Comparison of ENCODE assay signal across 19 cellular contexts in genomic region chr20:10789386-10789785, GRCh38.
"Had no signal": no experiment of that assay in that cellular context is flagged by ENCODE, and none has a peak within 500 bp of the region (broad histone marks: within the 10 kb centered on the region; RNA-seq: fewer than 3 reads in every experiment).

No MANE protein-coding gene starts in this region.

- H3K4me1 ChIP-seq: ascending aorta had no signal

- FAIRE-seq: islet of Langerhans, urothelium cell line had no signal

- H3K4me3 ChIP-seq: ascending aorta, mucosa of descending colon, tibial artery had no signal

- H3K27me3 ChIP-seq: ascending aorta, tibial artery had no signal

- H3K9me3 Mint-ChIP-seq: activated CD4-positive, alpha-beta memory T cell treated with anti-CD3 and anti-CD28 coated beads, Interleukin-2, amount 10 ng/mL, durations not matched to agents 7 days and 5 days; activated naive CD4-positive, alpha-beta T cell treated with anti-CD3 and anti-CD28 coated beads, Interleukin-2, amount 10 ng/mL, durations not matched to agents 7 days and 5 days; activated T-cell treated with anti-CD3 and anti-CD28 coated beads, Interleukin-2, amount 50 U/mL, for 24 hours; dendritic cell treated with granulocyte-macrophage colony-stimulating factor and Interleukin-4, amounts not matched to agents 40 ng/mL and 50 ng/mL, for 4 days had no signal

- H3K27me3 Mint-ChIP-seq: activated CD4-positive, alpha-beta memory T cell treated with anti-CD3 and anti-CD28 coated beads, Interleukin-2, amount 10 ng/mL, durations not matched to agents 7 days and 5 days; activated naive CD4-positive, alpha-beta T cell treated with anti-CD3 and anti-CD28 coated beads, Interleukin-2, amount 10 ng/mL, durations not matched to agents 7 days and 5 days; activated T-cell treated with anti-CD3 and anti-CD28 coated beads, Interleukin-2, amount 50 U/mL, for 24 hours; dendritic cell treated with granulocyte-macrophage colony-stimulating factor and Interleukin-4, amounts not matched to agents 40 ng/mL and 50 ng/mL, for 4 days; stimulated activated memory B cell treated with anti-CD40 and anti-IgM and Interleukin-4, amounts not matched to agents 10 μg/mL and 1 μg/mL and 100 μg/mL, for 72 hours had no signal

- H3K27ac ChIP-seq: ascending aorta, tibial artery, WERI-Rb-1 had no signal

- H3K9me3 ChIP-seq: ascending aorta, mucosa of descending colon, tibial artery had no signal

- H3K27ac Mint-ChIP-seq: activated CD4-positive, alpha-beta memory T cell treated with anti-CD3 and anti-CD28 coated beads, Interleukin-2, amount 10 ng/mL, durations not matched to agents 7 days and 5 days; activated CD4-positive, alpha-beta T cell treated with anti-CD3 and anti-CD28 coated beads for 36 hours; activated naive CD4-positive, alpha-beta T cell treated with anti-CD3 and anti-CD28 coated beads, Interleukin-2, amount 10 ng/mL, durations not matched to agents 7 days and 5 days; activated T-cell treated with anti-CD3 and anti-CD28 coated beads, Interleukin-2, amount 50 U/mL, for 24 hours; dendritic cell treated with granulocyte-macrophage colony-stimulating factor and Interleukin-4, amounts not matched to agents 40 ng/mL and 50 ng/mL, for 4 days; naive thymus-derived CD4-positive, alpha-beta T cell; stimulated activated memory B cell treated with anti-CD40 and anti-IgM and Interleukin-4, amounts not matched to agents 10 μg/mL and 1 μg/mL and 100 μg/mL, for 72 hours had no signal

- H3K36me3 ChIP-seq: ascending aorta, tibial artery, WERI-Rb-1 had no signal

- ATAC-seq: activated CD4-positive, alpha-beta T cell treated with anti-CD3 and anti-CD28 coated beads for 36 hours; left lobe of liver; naive thymus-derived CD4-positive, alpha-beta T cell; stimulated activated memory B cell treated with anti-CD40 and anti-IgM and Interleukin-4, amounts not matched to agents 10 μg/mL and 1 μg/mL and 100 μg/mL, for 72 hours had no signal

- H3K4me1 Mint-ChIP-seq: activated CD4-positive, alpha-beta memory T cell treated with anti-CD3 and anti-CD28 coated beads, Interleukin-2, amount 10 ng/mL, durations not matched to agents 7 days and 5 days; activated CD4-positive, alpha-beta T cell treated with anti-CD3 and anti-CD28 coated beads for 36 hours; activated naive CD4-positive, alpha-beta T cell treated with anti-CD3 and anti-CD28 coated beads, Interleukin-2, amount 10 ng/mL, durations not matched to agents 7 days and 5 days; stimulated activated memory B cell treated with anti-CD40 and anti-IgM and Interleukin-4, amounts not matched to agents 10 μg/mL and 1 μg/mL and 100 μg/mL, for 72 hours had no signal

- H3K4me3 Mint-ChIP-seq: activated CD4-positive, alpha-beta memory T cell treated with anti-CD3 and anti-CD28 coated beads, Interleukin-2, amount 10 ng/mL, durations not matched to agents 7 days and 5 days; activated CD4-positive, alpha-beta T cell treated with anti-CD3 and anti-CD28 coated beads for 36 hours; activated naive CD4-positive, alpha-beta T cell treated with anti-CD3 and anti-CD28 coated beads, Interleukin-2, amount 10 ng/mL, durations not matched to agents 7 days and 5 days; activated T-cell treated with anti-CD3 and anti-CD28 coated beads, Interleukin-2, amount 50 U/mL, for 24 hours; dendritic cell treated with granulocyte-macrophage colony-stimulating factor and Interleukin-4, amounts not matched to agents 40 ng/mL and 50 ng/mL, for 4 days; naive thymus-derived CD4-positive, alpha-beta T cell; stimulated activated memory B cell treated with anti-CD40 and anti-IgM and Interleukin-4, amounts not matched to agents 10 μg/mL and 1 μg/mL and 100 μg/mL, for 72 hours had no signal

- H3K36me3 Mint-ChIP-seq: activated naive CD4-positive, alpha-beta T cell treated with anti-CD3 and anti-CD28 coated beads, Interleukin-2, amount 10 ng/mL, durations not matched to agents 7 days and 5 days; naive thymus-derived CD4-positive, alpha-beta T cell; stimulated activated memory B cell treated with anti-CD40 and anti-IgM and Interleukin-4, amounts not matched to agents 10 μg/mL and 1 μg/mL and 100 μg/mL, for 72 hours had no signal

- DNase-seq: activated CD4-positive, alpha-beta memory T cell treated with anti-CD3 and anti-CD28 coated beads, Interleukin-2, amount 10 ng/mL, durations not matched to agents 7 days and 5 days; activated CD4-positive, alpha-beta T cell treated with anti-CD3 and anti-CD28 coated beads for 36 hours; activated naive CD4-positive, alpha-beta T cell treated with anti-CD3 and anti-CD28 coated beads, Interleukin-2, amount 10 ng/mL, durations not matched to agents 7 days and 5 days; activated T-cell treated with anti-CD3 and anti-CD28 coated beads, Interleukin-2, amount 50 U/mL, for 24 hours; effector memory CD4-positive, alpha-beta T cell; foreskin melanocyte; head of caudate nucleus; naive thymus-derived CD4-positive, alpha-beta T cell; retina; stimulated activated CD4-positive, alpha-beta T cell treated with anti-CD3 and anti-CD28 coated beads, Interleukin-2, amount 100 ng/mL, for 48 hours; WERI-Rb-1 had no signal
